25 cellular contexts compared by ENCODE assay signal in genomic region chr4:41478518-41478917, GRCh38. TPM values are rescaled to one million over a fixed set of nuclear protein-coding genes. Genes with fewer than 3 reads are reported as not detected.
A peak's percentile ranks its signal among the peaks of the same experiment; 100 is the strongest.
DNase-seq lines count a peak whose midpoint lies in the region; ATAC-seq, FAIRE-seq and TF ChIP-seq lines count a peak whose summit lies in the region.
"Had no signal": no experiment of that assay in that cellular context is flagged by ENCODE, and none has a peak within 500 bp of the region (broad histone marks: within the 10 kb centered on the region; RNA-seq: fewer than 3 reads in every experiment).

No MANE protein-coding gene starts in this region.

- TF ChIP-seq POLR2A in HepG2 (IDR thresholded peaks at IDR 0.05; ENCODE audit: insufficient read depth in 1 of 2, low read depth in 2 of 2, low read length in 2 of 2) = no peak
- no peak for TF ChIP-seq POLR2A in H1 (IDR thresholded peaks at IDR 0.05; ENCODE audit: control extremely low read depth in 1 of 2, low read depth in 2 of 2, low read length in 2 of 2)

- H2AFZ ChIP-seq in HepG2 (ENCODE audit: low read length) (no peak overlapping the region), H1 (ENCODE audit: low read length) (no peak overlapping the region), neural progenitor cell (replicated peaks) (peak overlapping the region; percentile 59)
- H2AFZ ChIP-seq: GM23338 had no signal

- POLR2A ChIA-PET in HepG2 (lab: Yijun Ruan, JAX) (no interaction called here), H1 (lab: Charles Lee; ENCODE audit: partially characterized antibody) (no interaction called here)

- H4K5ac ChIP-seq in H1 (ENCODE audit: insufficient read length, low read depth, low read length) = no peak overlapping the region

- no peak overlapping the region for H2BK20ac ChIP-seq in H1 (ENCODE audit: low read length)

- no peak overlapping the region for H3K23ac ChIP-seq in H1 (ENCODE audit: insufficient read length)

- H3K9ac ChIP-seq in liver (ENCODE audit: low read depth in 1 of 2, low read length in 2 of 2) (no peak overlapping the region), HepG2 (ENCODE audit: insufficient read depth, low read depth, low read length) (no peak overlapping the region), H1 (replicated peaks in 1 of 4; ENCODE audit: extremely low read depth in 1 of 4, low read depth in 3 of 4, low read length in 3 of 4) (no peak overlapping the region), neural progenitor cell (no peak overlapping the region)
- H3K9ac ChIP-seq: BLaER1 treated with 17β-estradiol and CSF1 and Interleukin-3, amounts not matched to agents 10 nM and 100 nM had no signal

- H3K36me3 ChIP-seq in liver (ENCODE audit: control insufficient read depth in 4 of 4, insufficient read depth in 3 of 4, low read depth in 1 of 4, low read length in 3 of 4) (no peaks in the 10 kb centered on the region), HepG2 (replicated peaks in 1 of 2; ENCODE audit: control insufficient read depth in 1 of 2, insufficient read depth in 2 of 2, low read length in 2 of 2) (no peaks in the 10 kb centered on the region), H1 (ENCODE audit: control insufficient read depth in 2 of 4, insufficient read depth in 4 of 4, low read length in 3 of 4) (no peaks in the 10 kb centered on the region), neural progenitor cell (no peaks in the 10 kb centered on the region)
- H3K36me3 ChIP-seq: BLaER1 treated with 17β-estradiol and CSF1 and Interleukin-3, amounts not matched to agents 10 nM and 100 nM; HAP-1 had no signal

- no peak for TF ChIP-seq CTCF in liver (IDR thresholded peaks at IDR 0.05; ENCODE audit: low read depth, low read length, missing input control)
- no peak for TF ChIP-seq CTCF in HepG2 (CRISPR knock-in tag; IDR thresholded peaks at IDR 0.05)
- no peak for TF ChIP-seq CTCF in H1 (IDR thresholded peaks at IDR 0.05; ENCODE audit: control extremely low read depth in 1 of 3, insufficient read depth in 1 of 3, low read depth in 1 of 3, low read length in 3 of 3)
- TF ChIP-seq CTCF in neural progenitor cell (IDR thresholded peaks at IDR 0.05) = no peak

- CTCF ChIA-PET in HepG2 (lab: Yijun Ruan, JAX; ENCODE audit: low intra/inter-chr PET ratio, low total read pairs) (no interaction called here), H1 (lab: Charles Lee; ENCODE audit: partially characterized antibody) (no interaction called here)

- in situ Hi-C loops in HepG2 (cut with HindIII; ENCODE audit: extremely low pct_ligation_motif_present, low pct_unique_long_range_greater_than_20kb) = no loop called here

- intact Hi-C loops in HepG2 (cut with micrococcal nuclease; ENCODE audit: unreplicated experiment) = no loop called here
- intact Hi-C loops in Right ventricle myocardium inferior (cut with DNase I) = no loop called here

- H3K4me1 ChIP-seq in liver (ENCODE audit: control insufficient read depth in 4 of 4, insufficient read depth in 4 of 4, low read length in 3 of 4) (no peaks in the 10 kb centered on the region), HepG2 (ENCODE audit: insufficient read depth, low read length) (no peaks in the 10 kb centered on the region), H1 (replicated peaks in 1 of 4; ENCODE audit: control insufficient read depth in 3 of 4, insufficient read depth in 4 of 4, low read length in 3 of 4) (peaks cover 0 to 9% (median 2%) of the 10 kb centered on the region in 4 experiments; a peak in 2 of 7 replicates), neural progenitor cell (peaks cover 25% of the 10 kb centered on the region)
- H3K4me1 ChIP-seq: BLaER1 treated with 17β-estradiol and CSF1 and Interleukin-3, amounts not matched to agents 10 nM and 100 nM; HAP-1 had no signal

- H3K18ac ChIP-seq in H1 (ENCODE audit: extremely low read depth, low read length) = no peak overlapping the region

- TF ChIP-seq RAD21 in liver (IDR thresholded peaks at IDR 0.05) = no peak
- TF ChIP-seq RAD21 in HepG2 (CRISPR knock-in tag; IDR thresholded peaks at IDR 0.05) = no peak
- no peak for TF ChIP-seq RAD21 in H1 (IDR thresholded peaks at IDR 0.05 in 1 of 2, conservative IDR thresholded peaks at IDR 0.05 in 1 of 2; ENCODE audit: low read depth in 2 of 2, low read length in 2 of 2)

- H2BK15ac ChIP-seq in H1 (ENCODE audit: low read length) = no peak overlapping the region

- H4K91ac ChIP-seq in H1 (replicated peaks; ENCODE audit: insufficient read length, low read length) = no peak overlapping the region

- peaks cover 16% of the 10 kb centered on the region for H3K4me1 Mint-ChIP-seq in neural progenitor cell
- H3K4me1 Mint-ChIP-seq: CD14-positive monocyte; CD8-positive, alpha-beta memory T cell had no signal

- H3K79me1 ChIP-seq in H1 (ENCODE audit: low read depth, low read length) = no peaks in the 10 kb centered on the region

- H3K27ac ChIP-seq in liver (ENCODE audit: low read depth in 1 of 2, low read length in 2 of 2) (no peak overlapping the region), HepG2 (ENCODE audit: extremely low read length, insufficient read depth, low read length) (no peak overlapping the region), H1 (ENCODE audit: low read depth, low read length) (no peak overlapping the region), neural progenitor cell (no peak overlapping the region)
- H3K27ac ChIP-seq: 22Rv1; BLaER1 treated with 17β-estradiol and CSF1 and Interleukin-3, amounts not matched to agents 10 nM and 100 nM had no signal

- H3K14ac ChIP-seq in H1 (ENCODE audit: insufficient read length) = no peak overlapping the region

- 79% methylated on average over 3 of the region's 3 CpGs for WGBS in liver
- WGBS in HepG2 (ENCODE audit: low lambda C conversion rate) = 3% methylated on average over 3 of the region's 3 CpGs
- WGBS in H1 (ENCODE audit: extremely low coverage in 1 of 2, insufficient coverage in 1 of 2, insufficient read length in 1 of 2, insufficient replicate concordance in 2 of 2, low coverage in 1 of 2, low lambda C conversion rate in 2 of 2, missing lambda C conversion rate in 1 of 2), 2 experiments = 88% methylated on average over 3 of the region's 3 CpGs; no CpG with 5 or more reads in 1 of the 2 experiments

- H3K9me3 Mint-ChIP-seq in neural progenitor cell = no peaks in the 10 kb centered on the region
- H3K9me3 Mint-ChIP-seq: CD14-positive monocyte, GM23338, HFFc6 had no signal

- no peak overlapping the region for H4K8ac ChIP-seq in H1 (ENCODE audit: extremely low read depth, insufficient read depth, low read length)

- H3K56ac ChIP-seq in H1 (replicated peaks; ENCODE audit: insufficient read length, low read depth, low read length) = no peak overlapping the region

- ATAC-seq in HepG2 = no peak
- ATAC-seq in Right ventricle myocardium inferior = no peak
- ATAC-seq: GM12878, GM23338 had no signal

- H3K9me3 ChIP-seq in liver (ENCODE audit: control insufficient read depth in 4 of 4, low read length in 3 of 4) (no peaks in the 10 kb centered on the region), HepG2 (ENCODE audit: low read length) (no peaks in the 10 kb centered on the region), H1 (ENCODE audit: insufficient read depth in 2 of 2, low read depth in 1 of 2, low read length in 1 of 2) (no peaks in the 10 kb centered on the region), neural progenitor cell (ENCODE audit: low read depth) (no peaks in the 10 kb centered on the region)
- H3K9me3 ChIP-seq: BE2C; BLaER1 treated with 17β-estradiol and CSF1 and Interleukin-3, amounts not matched to agents 10 nM and 100 nM; HAP-1 had no signal

- no peaks in the 10 kb centered on the region for H3K36me3 Mint-ChIP-seq in neural progenitor cell
- H3K36me3 Mint-ChIP-seq: CD14-positive monocyte; CD8-positive, alpha-beta memory T cell had no signal

- H2BK12ac ChIP-seq in H1 (ENCODE audit: low read depth, low read length) = peak overlapping the region; percentile 69; the same call in 1 of the 2 replicates

- H3K27me3 Mint-ChIP-seq in neural progenitor cell (ENCODE audit: insufficient read depth, low read depth) = no peaks in the 10 kb centered on the region
- H3K27me3 Mint-ChIP-seq: CD8-positive, alpha-beta memory T cell had no signal

- H3F3A ChIP-seq in neural progenitor cell (ENCODE audit: low read depth) = peaks cover 14% of the 10 kb centered on the region

- H3K4me3 Mint-ChIP-seq in neural progenitor cell = no peak overlapping the region
- H3K4me3 Mint-ChIP-seq: CD14-positive monocyte; CD4-positive, alpha-beta T cell; CD8-positive, alpha-beta memory T cell; GM23338; HFFc6 had no signal

- no peaks in the 10 kb centered on the region for H3K79me2 ChIP-seq in HepG2 (ENCODE audit: insufficient read depth, low read length)
- H3K79me2 ChIP-seq in H1 (ENCODE audit: control insufficient read depth in 1 of 2, insufficient read depth in 2 of 2, low read length in 2 of 2) = no peaks in the 10 kb centered on the region
- H3K79me2 ChIP-seq in neural progenitor cell (ENCODE audit: low read depth) = no peaks in the 10 kb centered on the region

- no peak overlapping the region for H2AK5ac ChIP-seq in H1 (ENCODE audit: low read depth, low read length)

- H2BK120ac ChIP-seq in H1 (replicated peaks; ENCODE audit: low read depth, low read length) = no peak overlapping the region

- H3K4me2 ChIP-seq in HepG2 (ENCODE audit: low read depth, low read length) (no peak overlapping the region), H1 (ENCODE audit: insufficient read depth in 1 of 2, low read depth in 2 of 2, low read length in 2 of 2) (no peak overlapping the region), neural progenitor cell (peak overlapping the region; percentile 67)
- H3K4me2 ChIP-seq: BLaER1 treated with 17β-estradiol and CSF1 and Interleukin-3, amounts not matched to agents 10 nM and 100 nM; GM23338 had no signal

- H3K4me3 ChIP-seq in liver (ENCODE audit: low read depth in 1 of 3, low read length in 3 of 3) (no peak overlapping the region), HepG2 (replicated peaks in 1 of 3; ENCODE audit: insufficient read depth in 1 of 3, low read depth in 2 of 3, low read length in 3 of 3) (no peak overlapping the region), H1 (ENCODE audit: extremely low read depth in 1 of 4, insufficient read depth in 2 of 4, low read depth in 3 of 4, low read length in 4 of 4) (no peak overlapping the region), neural progenitor cell (no peak overlapping the region)
- H3K4me3 ChIP-seq: BLaER1 treated with 17β-estradiol and CSF1 and Interleukin-3, amounts not matched to agents 10 nM and 100 nM; GM12878; GM23338; HAP-1 had no signal

- no peaks in the 10 kb centered on the region for H4K20me1 ChIP-seq in HepG2 (ENCODE audit: insufficient read depth, low read length)
- no peaks in the 10 kb centered on the region for H4K20me1 ChIP-seq in H1 (replicated peaks in 1 of 2; ENCODE audit: control insufficient read depth in 1 of 2, insufficient read depth in 2 of 2, low read length in 2 of 2)
- H4K20me1 ChIP-seq in neural progenitor cell (ENCODE audit: low read depth) = no peaks in the 10 kb centered on the region
- H4K20me1 ChIP-seq: BLaER1 treated with 17β-estradiol and CSF1 and Interleukin-3, amounts not matched to agents 10 nM and 100 nM had no signal

- H3K23me2 ChIP-seq in H1 (ENCODE audit: low read depth, low read length) = no peaks in the 10 kb centered on the region

- no peak for DNase-seq in HepG2 (ENCODE audit: low spot score)
- no peak for DNase-seq in H1 (ENCODE audit: low read depth in 1 of 2, low spot score in 2 of 2)
- DNase-seq in neural progenitor cell (ENCODE audit: low spot score) = no peak
- no peak for DNase-seq in Right ventricle myocardium inferior (ENCODE audit: missing footprints)
- no peak for DNase-seq in NCI-H1105 treated with DMSO at 0.1 percent for 48 hours (lab: John Stamatoyannopoulos, UW)
- DNase-seq: ACHN; AML-193; BE2C; CD4-positive, alpha-beta T cell; CD8-positive, alpha-beta memory T cell; DMS 273 treated with DMSO at 0.1 percent for 48 hours; DMS79; EL; GDM1; HFFc6 had no signal

- BruUV-seq in HepG2 (replicated peaks; lab: Mats Ljungman, UMichigan) = no TSS peak

- no peaks in the 10 kb centered on the region for H3K27me3 ChIP-seq in liver (ENCODE audit: control insufficient read depth in 4 of 4, insufficient read depth in 4 of 4, low read length in 3 of 4)
- H3K27me3 ChIP-seq in HepG2 (ENCODE audit: control insufficient read depth in 1 of 2, insufficient read depth in 2 of 2, low read length in 2 of 2) = peaks cover 0 to 7% of the 10 kb centered on the region in 2 experiments; a peak in 1 of 5 replicates
- no peaks in the 10 kb centered on the region for H3K27me3 ChIP-seq in H1 (replicated peaks in 1 of 4; ENCODE audit: control insufficient read depth in 3 of 4, extremely low read depth in 1 of 4, insufficient read depth in 3 of 4, low read length in 3 of 4)
- H3K27me3 ChIP-seq in neural progenitor cell = no peaks in the 10 kb centered on the region
- H3K27me3 ChIP-seq: BE2C; BLaER1 treated with 17β-estradiol and CSF1 and Interleukin-3, amounts not matched to agents 10 nM and 100 nM had no signal

- H3K4ac ChIP-seq in H1 (replicated peaks; ENCODE audit: insufficient read length, low read depth, low read length) = no peak overlapping the region

- H3K27ac Mint-ChIP-seq in neural progenitor cell = no peak overlapping the region
- H3K27ac Mint-ChIP-seq: CD14-positive monocyte; CD4-positive, alpha-beta T cell; CD8-positive, alpha-beta memory T cell; GM23338; HFFc6 had no signal

- no peak overlapping the region for H2BK5ac ChIP-seq in H1 (ENCODE audit: low read depth, low read length)

- no peak for TF ChIP-seq EP300 in HepG2 (IDR thresholded peaks at IDR 0.05; ENCODE audit: low read depth in 2 of 2, low read length in 2 of 2)
- TF ChIP-seq EP300 in HepG2 (CRISPR knock-in tag; IDR thresholded peaks at IDR 0.05; ENCODE audit: borderline replicate concordance) = no peak
- no peak for TF ChIP-seq EP300 in H1 (IDR thresholded peaks at IDR 0.05; ENCODE audit: borderline replicate concordance in 1 of 2, low read depth in 2 of 2, low read length in 2 of 2)

- FAIRE-seq in HepG2 (lab: Jason Lieb, UNC) (no peak), H1 (lab: Jason Lieb, UNC) (no peak)
- FAIRE-seq: A204.1, GM12878, GM19239, H54 had no signal

RNA-seq across cellular contexts. Expression of gene LIMCH1, which starts 59.4 kb away (rescaled TPM):
- total RNA-seq in liver = 10 to 100 TPM in 1 of 2 donors, 1 to 10 TPM in 1; 2.0 to 30.6 TPM
- polyA plus RNA-seq in liver = 1 to 10 TPM; 7.0 to 9.2 TPM
- not detected in 2 replicates for total RNA-seq in HepG2 (2016; rRNA removed; fragmentation: Illumina TruSeq; extraction: Trizol)
- not detected in 2 replicates for total RNA-seq in HepG2 (2016; cell fraction: cytosol; rRNA removed; fragmentation: Illumina TruSeq; extraction: Trizol; ENCODE audit: low read depth)
- not detected in 2 replicates for total RNA-seq in HepG2 (2016; cell fraction: insoluble cytoplasmic fraction; rRNA removed; fragmentation: Illumina TruSeq; extraction: Trizol)
- not detected in 2 replicates for total RNA-seq in HepG2 (2016; cell fraction: membrane; rRNA removed; fragmentation: Illumina TruSeq; extraction: Trizol)
- total RNA-seq in HepG2 (2016; cell fraction: nucleus; rRNA removed; fragmentation: Illumina TruSeq; extraction: Trizol) = not detected in 2 replicates
- polyA plus RNA-seq in HepG2 (2011; rRNA removed) = 0.04 TPM in 1 of 2 replicates, not detected in the other
- 0.01 TPM in 1 of 2 replicates, not detected in the other for polyA plus RNA-seq in HepG2 (2011; cell fraction: cytosol; rRNA removed)
- polyA plus RNA-seq in HepG2 (2011; cell fraction: nucleus; rRNA removed) = 0.05 TPM in 1 of 2 replicates, not detected in the other
- polyA plus RNA-seq in HepG2 (2012) = not detected in 2 replicates
- polyA plus RNA-seq in HepG2 (2016; cell fraction: cytosol; fragmentation: Illumina TruSeq; extraction: Trizol; ENCODE audit: low read depth) = not detected in 2 replicates
- polyA plus RNA-seq in HepG2 (2016; cell fraction: insoluble cytoplasmic fraction; fragmentation: Illumina TruSeq; extraction: Trizol; ENCODE audit: low read depth) = not detected in 2 replicates
- polyA plus RNA-seq in HepG2 (2016; cell fraction: membrane; fragmentation: Illumina TruSeq; extraction: Trizol; ENCODE audit: low read depth) = not detected in 2 replicates
- polyA plus RNA-seq in HepG2 (2016; cell fraction: nucleus; fragmentation: Illumina TruSeq; extraction: Trizol; ENCODE audit: insufficient read depth, low read depth) = not detected in 2 replicates
- 165 TPM in 1 of 2 replicates, not detected in the other for polyA minus RNA-seq in HepG2 (2011; rRNA and poly(A)+ RNA removed; ENCODE audit: low replicate concordance)
- 0.20 and 0.62 TPM in 2 replicates for polyA minus RNA-seq in HepG2 (2011; cell fraction: cytosol; rRNA and poly(A)+ RNA removed)
- polyA minus RNA-seq in HepG2 (2011; cell fraction: nucleus; rRNA and poly(A)+ RNA removed) = 0.13 and 0.50 TPM in 2 replicates
- total RNA-seq in H1 (2021; fragmentation: NEBNext Ultra II Directional; extraction: Animal tissue kit (Norgen Biotek cat#: 25700)) = 2.7 and 3.5 TPM in 2 replicates
- 2.0 and 3.0 TPM in 2 replicates for polyA plus RNA-seq in H1 (2011; rRNA removed)
- polyA plus RNA-seq in H1 (2011; cell fraction: cytosol; rRNA removed) = 2.6 TPM
- 11.8 TPM for polyA plus RNA-seq in H1 (2011; cell fraction: nucleus; rRNA removed)
- polyA plus RNA-seq in H1 (2012, experiment 1 of 2) = 2.3 to 3.8 TPM (median 3.1 TPM) in 4 replicates
- 0.21 TPM for polyA plus RNA-seq in H1 (2012, experiment 2 of 2)
- 1.5 TPM for polyA plus RNA-seq in H1 (2013, experiment 1 of 2)
- 2.1 TPM for polyA plus RNA-seq in H1 (2013, experiment 2 of 2)
- polyA minus RNA-seq in H1 (2011; rRNA and poly(A)+ RNA removed) = 8.3 and 10.2 TPM in 2 replicates
- 1.4 TPM for polyA minus RNA-seq in H1 (2011; cell fraction: cytosol; rRNA and poly(A)+ RNA removed)
- 6.9 TPM for polyA minus RNA-seq in H1 (2011; cell fraction: nucleus; rRNA and poly(A)+ RNA removed)
- total RNA-seq in neural progenitor cell (ENCODE audit: low replicate concordance) = 5.4 and 9.8 TPM in 2 replicates
- 294 TPM for total RNA-seq in Right ventricle myocardium inferior
- total RNA-seq: CD4-positive, alpha-beta T cell; CD8-positive, alpha-beta memory T cell had no signal
- polyA plus RNA-seq: CD8-positive, alpha-beta memory T cell had no signal
